ENCODE assay signal across 13 cellular contexts in the genomic region with DNA sequence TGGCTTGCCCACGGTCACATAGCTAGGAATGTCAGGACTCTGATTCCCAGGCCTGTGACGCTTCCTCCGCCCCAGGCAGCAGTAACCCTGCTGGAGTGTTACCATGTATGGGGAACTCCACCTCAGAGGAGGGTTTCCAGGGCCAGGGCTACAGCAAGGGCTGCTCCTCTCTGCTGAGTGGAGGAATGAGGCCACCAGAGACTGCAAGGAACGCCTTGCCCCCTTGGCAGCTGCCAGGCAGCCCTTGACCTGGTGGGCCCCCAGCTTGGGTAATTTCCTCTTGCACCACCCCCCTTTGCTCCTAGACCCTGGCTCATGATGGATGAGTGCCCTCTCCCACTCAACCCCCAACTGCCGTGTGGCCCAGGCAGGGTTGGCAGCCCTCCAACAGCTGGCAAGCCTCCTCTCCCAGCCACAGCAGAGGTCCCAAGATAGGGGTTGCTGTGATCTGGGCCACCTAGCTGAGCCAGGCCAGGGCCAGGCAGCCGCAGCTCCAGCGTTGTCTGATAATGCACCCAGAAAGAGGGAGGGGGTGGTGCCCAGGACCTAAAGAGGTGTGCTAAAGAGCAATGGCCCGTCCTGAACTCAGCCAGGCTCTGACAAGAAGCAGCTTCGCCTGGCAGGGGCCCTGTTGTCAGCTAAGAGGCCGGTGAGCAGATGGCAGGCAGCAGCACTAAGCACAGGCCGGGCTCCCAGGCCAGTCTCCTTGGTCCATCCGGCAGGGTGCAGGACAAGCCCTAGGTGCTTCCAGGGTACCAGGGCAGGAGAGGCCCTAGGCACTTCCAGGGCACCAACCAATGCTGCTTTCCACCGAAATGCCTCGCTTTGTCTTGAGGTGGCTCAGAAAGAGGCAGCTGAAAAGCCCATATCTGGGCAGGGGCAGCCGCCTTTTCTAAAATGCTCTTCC. TPM values are rescaled to one million over a fixed set of nuclear protein-coding genes. Genes with fewer than 3 reads are reported as not detected.
DNase-seq lines count a peak whose midpoint lies in the region; ATAC-seq and TF ChIP-seq lines count a peak whose summit lies in the region.
"Had no signal": no experiment of that assay in that cellular context is flagged by ENCODE, and none has a peak within 500 bp of the region (broad histone marks: within the 10 kb centered on the region; RNA-seq: fewer than 3 reads in every experiment).

No MANE protein-coding gene starts in this region.

- H3K4me3 ChIP-seq in fibroblast of villous mesenchyme (ENCODE audit: low read depth, low read length), result no peak overlapping the region
- H3K4me3 ChIP-seq in neuronal stem cell (ENCODE audit: low read length in 2 of 2), result no peak overlapping the region
- no peak overlapping the region for H3K4me3 ChIP-seq in GM23248
- H3K4me3 ChIP-seq: pancreas, Peyer's patch had no signal

- H3K4me1 ChIP-seq in neuronal stem cell (ENCODE audit: control insufficient read depth in 2 of 2, insufficient read depth in 1 of 2, low read depth in 1 of 2, low read length in 2 of 2) (peaks cover 0 to 3% of the 10 kb centered on the region in 2 donors), GM23248 (ENCODE audit: insufficient read depth) (no peaks in the 10 kb centered on the region)
- H3K4me1 ChIP-seq: pancreas, Peyer's patch had no signal

- H3K27ac ChIP-seq in neuronal stem cell (replicated peaks; ENCODE audit: low read length) (no peak overlapping the region), GM23248 (no peak overlapping the region)
- H3K27ac ChIP-seq: pancreas, Peyer's patch, WERI-Rb-1 had no signal

- ATAC-seq in HG03196 (IDR thresholded peaks at IDR 0.05; ENCODE audit: unreplicated experiment), result no peak
- ATAC-seq in GM19324 (IDR thresholded peaks at IDR 0.05; ENCODE audit: low FRiP score, unreplicated experiment), result no peak

- H2AK5ac ChIP-seq in neuronal stem cell (ENCODE audit: low read depth, low read length), result no peak overlapping the region

- H2BK120ac ChIP-seq in neuronal stem cell (ENCODE audit: low read depth, low read length), result no peak overlapping the region

- peak overlapping the region; percentile 30 for H2BK5ac ChIP-seq in neuronal stem cell (ENCODE audit: low read length)

- H4K8ac ChIP-seq in neuronal stem cell (ENCODE audit: low read depth, low read length), result no peak overlapping the region

- H3K9me2 ChIP-seq in GM23248 (ENCODE audit: insufficient read depth), result no peaks in the 10 kb centered on the region

- H3K23ac ChIP-seq in neuronal stem cell (ENCODE audit: low read depth, low read length, poor library complexity), result no peak overlapping the region

- no CpG with 5 or more reads among the region's 15 CpGs for WGBS in neuronal stem cell (ENCODE audit: extremely low coverage in 2 of 2, insufficient read length in 2 of 2, insufficient replicate concordance in 1 of 2), 2 donors
- 55 to 57% methylated on average over 15 of the region's 15 CpGs for WGBS in GM23248 (ENCODE audit: low coverage in 1 of 2, low lambda C conversion rate in 2 of 2, missing lambda C conversion rate in 2 of 2), 2 experiments

- H3F3A ChIP-seq in GM23248 (ENCODE audit: insufficient read depth), result no peaks in the 10 kb centered on the region

- H3K79me1 ChIP-seq in neuronal stem cell (ENCODE audit: low read depth, low read length), result no peaks in the 10 kb centered on the region

- H2BK15ac ChIP-seq in neuronal stem cell (ENCODE audit: low read length), result no peak overlapping the region

- no peaks in the 10 kb centered on the region for H4K20me1 ChIP-seq in GM23248 (ENCODE audit: insufficient read depth)

- no peak overlapping the region for H4K91ac ChIP-seq in neuronal stem cell (ENCODE audit: low read depth, low read length, poor library complexity)

- TF ChIP-seq CTCF in fibroblast of villous mesenchyme (IDR thresholded peaks at IDR 0.05; ENCODE audit: insufficient read depth, low read depth, low read length), result no peak

- peak overlapping the region; percentile 52 for H3K18ac ChIP-seq in neuronal stem cell (ENCODE audit: low read length)

- H3K9me3 ChIP-seq in neuronal stem cell (replicated peaks in 1 of 2; ENCODE audit: control insufficient read depth in 2 of 2, insufficient read depth in 1 of 2, low read depth in 1 of 2, low read length in 2 of 2) (no peaks in the 10 kb centered on the region), GM23248 (ENCODE audit: low read depth) (no peaks in the 10 kb centered on the region)
- H3K9me3 ChIP-seq: pancreas, Peyer's patch had no signal

- H3K4ac ChIP-seq in neuronal stem cell (ENCODE audit: low read length), result no peak overlapping the region

- no peak overlapping the region for H3K14ac ChIP-seq in neuronal stem cell (ENCODE audit: low read length)

- no peaks in the 10 kb centered on the region for H3K79me2 ChIP-seq in GM23248 (ENCODE audit: insufficient read depth)

- H2AFZ ChIP-seq in neuronal stem cell (ENCODE audit: low read length) (no peak overlapping the region), GM23248 (no peak overlapping the region)

- H2BK12ac ChIP-seq in neuronal stem cell (ENCODE audit: low read length), result no peak overlapping the region

- DNase-seq in DMS79 (lab: John Stamatoyannopoulos, UW), result peak; percentile 24
- peak; percentile 4 for DNase-seq in NCI-H1105 (lab: John Stamatoyannopoulos, UW)
- peak; percentile 3 for DNase-seq in fibroblast of villous mesenchyme (ENCODE audit: low read depth)
- DNase-seq in neuronal stem cell (ENCODE audit: low spot score), result no peak
- DNase-seq in NCI-H1417 treated with DMSO at 0.1 percent for 48 hours (lab: John Stamatoyannopoulos, UW), result no peak
- DNase-seq in GM23248, result no peak
- DNase-seq: NCI-H1436, Peyer's patch, WERI-Rb-1 had no signal

- H3K9ac ChIP-seq in neuronal stem cell (ENCODE audit: low read depth, low read length, poor library complexity), result no peak overlapping the region
- H3K9ac ChIP-seq in GM23248, result no peak overlapping the region

- H3K36me3 ChIP-seq in neuronal stem cell (replicated peaks in 1 of 2; ENCODE audit: control insufficient read depth in 2 of 2, insufficient read depth in 2 of 2, low read length in 2 of 2) (no peaks in the 10 kb centered on the region), GM23248 (ENCODE audit: low read depth) (no peaks in the 10 kb centered on the region)
- H3K36me3 ChIP-seq: pancreas, Peyer's patch, WERI-Rb-1 had no signal

- in situ Hi-C loops in GM23248 (cut with MboI), result no loop called here

- H3K27me3 ChIP-seq in neuronal stem cell (ENCODE audit: control insufficient read depth in 3 of 3, insufficient read depth in 3 of 3, low read depth in 1 of 3, low read length in 3 of 3) (no peaks in the 10 kb centered on the region), GM23248 (replicated peaks; ENCODE audit: insufficient read depth) (peaks cover 11% of the 10 kb centered on the region; the same call in 1 of the 2 replicates)
- H3K27me3 ChIP-seq: pancreas, Peyer's patch had no signal

- H3K4me2 ChIP-seq in neuronal stem cell (ENCODE audit: insufficient read depth, low read length, poor library complexity, severe bottlenecking) (no peak overlapping the region), GM23248 (ENCODE audit: unreplicated experiment) (no peak overlapping the region)

RNA-seq across cellular contexts. Expression of a gene that starts 35.4 kb away (rescaled TPM):
- not detected in 2 replicates for total RNA-seq in fibroblast of villous mesenchyme
- not detected for polyA plus RNA-seq in neuronal stem cell (2013, experiment 1 of 2)
- not detected for polyA plus RNA-seq in neuronal stem cell (2013, experiment 2 of 2)
- total RNA-seq in GM23248 (2014; rRNA removed; shearing (Covaris generic)), result not detected in 2 replicates
- polyA plus RNA-seq in GM23248 (2016; fragmentation: Nextera tagmentation; extraction: Ambion mirVana), result 0.09 and 0.20 TPM in 2 replicates
- total RNA-seq: pancreas, Peyer's patch, temporal lobe had no signal
- polyA plus RNA-seq: pancreas had no signal

Comparison
In these comparisons a context has a peak if more than half of its experiments do, and no peak if none do; other contexts are left out.
1. DNase-seq: peak in DMS79 (single experiment), NCI-H1105 (single experiment) and fibroblast of villous mesenchyme (single experiment); none in neuronal stem cell (single experiment), NCI-H1417 treated with DMSO at 0.1 percent for 48 hours (single experiment) and GM23248 (single experiment).